In the genomic region with DNA sequence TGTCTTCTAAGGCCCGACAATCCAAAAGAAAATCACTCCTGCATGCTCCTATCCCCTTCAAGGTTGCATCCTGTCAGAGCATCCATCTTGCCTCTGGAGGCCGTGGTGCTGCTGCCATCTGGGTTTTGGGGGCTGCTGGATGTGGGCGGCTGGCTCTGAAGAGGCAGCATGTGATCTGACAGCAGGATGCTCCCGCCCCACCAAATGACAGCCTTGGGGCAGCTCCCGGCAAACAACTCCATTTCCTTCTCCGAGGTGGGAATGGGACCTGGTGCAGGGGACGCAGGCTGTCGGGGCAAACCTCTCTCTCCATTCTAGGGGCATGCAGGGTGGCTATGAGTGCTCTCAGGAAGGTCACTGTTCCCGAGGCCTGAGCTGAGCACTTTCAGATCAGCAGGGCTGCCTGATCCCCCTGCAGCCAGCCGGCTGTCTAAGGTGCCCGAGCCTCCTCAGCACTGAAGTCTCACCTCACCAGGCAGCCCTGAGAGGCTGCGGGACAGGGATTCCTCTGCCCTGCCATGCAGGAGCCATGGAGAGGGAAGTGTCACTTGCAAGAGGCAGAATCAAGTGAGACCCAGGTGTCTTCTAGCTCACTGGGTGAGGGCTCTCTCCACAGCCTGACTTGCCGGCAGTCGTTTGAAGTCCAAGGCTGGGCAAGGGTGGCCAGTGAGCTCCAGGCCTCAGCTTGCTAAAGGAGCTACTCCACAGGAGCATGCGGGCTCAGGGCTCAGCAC, we compare ENCODE assay signal across 1 cellular context.
TF ChIP-seq lines count a peak whose summit lies in the region.

No MANE protein-coding gene starts in this region.

TF ChIP-seq in SK-N-SH, 30 proteins besides CTCF, POLR2A, EP300 and RAD21:
- TF ChIP-seq RXRA (IDR thresholded peaks at IDR 0.05; ENCODE audit: borderline replicate concordance, low read depth) (no peak), NFIC (IDR thresholded peaks at IDR 0.05; ENCODE audit: borderline replicate concordance) (no peak), JUND (IDR thresholded peaks at IDR 0.05) (no peak), POLR2AphosphoS5 (IDR thresholded peaks at IDR 0.05; ENCODE audit: low read depth, low read length) (no peak), SIN3A (IDR thresholded peaks at IDR 0.05; ENCODE audit: borderline replicate concordance, low read depth, low read length) (no peak), ELF1 (IDR thresholded peaks at IDR 0.05) (no peak), TEAD4 (IDR thresholded peaks at IDR 0.05; ENCODE audit: borderline replicate concordance, insufficient read depth) (no peak), FOXM1 (IDR thresholded peaks at IDR 0.05; ENCODE audit: low read depth) (no peak), FOSL2 (IDR thresholded peaks at IDR 0.05; ENCODE audit: borderline replicate concordance, low read depth) (no peak), GATA2 (CRISPR knock-in tag; IDR thresholded peaks at IDR 0.05) (no peak), CHD2 (IDR thresholded peaks at IDR 0.05; ENCODE audit: low read length, partially characterized antibody) (no peak), TAF1 (IDR thresholded peaks at IDR 0.05; ENCODE audit: borderline replicate concordance, low read depth, low read length) (no peak), SMC3 (IDR thresholded peaks at IDR 0.05; ENCODE audit: low read depth, low read length) (no peak), EZH2phosphoT487 (IDR thresholded peaks at IDR 0.05; ENCODE audit: borderline replicate concordance, low read depth) (no peak), YY1 (IDR thresholded peaks at IDR 0.05; ENCODE audit: low read depth) (no peak)
- TF ChIP-seq, protein P1, sequence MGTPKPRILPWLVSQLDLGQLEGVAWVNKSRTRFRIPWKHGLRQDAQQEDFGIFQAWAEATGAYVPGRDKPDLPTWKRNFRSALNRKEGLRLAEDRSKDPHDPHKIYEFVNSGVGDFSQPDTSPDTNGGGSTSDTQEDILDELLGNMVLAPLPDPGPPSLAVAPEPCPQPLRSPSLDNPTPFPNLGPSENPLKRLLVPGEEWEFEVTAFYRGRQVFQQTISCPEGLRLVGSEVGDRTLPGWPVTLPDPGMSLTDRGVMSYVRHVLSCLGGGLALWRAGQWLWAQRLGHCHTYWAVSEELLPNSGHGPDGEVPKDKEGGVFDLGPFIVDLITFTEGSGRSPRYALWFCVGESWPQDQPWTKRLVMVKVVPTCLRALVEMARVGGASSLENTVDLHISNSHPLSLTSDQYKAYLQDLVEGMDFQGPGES (IDR thresholded peaks at IDR 0.05; ENCODE audit: low read depth, low read length): no peak
- TF ChIP-seq, protein P2, sequence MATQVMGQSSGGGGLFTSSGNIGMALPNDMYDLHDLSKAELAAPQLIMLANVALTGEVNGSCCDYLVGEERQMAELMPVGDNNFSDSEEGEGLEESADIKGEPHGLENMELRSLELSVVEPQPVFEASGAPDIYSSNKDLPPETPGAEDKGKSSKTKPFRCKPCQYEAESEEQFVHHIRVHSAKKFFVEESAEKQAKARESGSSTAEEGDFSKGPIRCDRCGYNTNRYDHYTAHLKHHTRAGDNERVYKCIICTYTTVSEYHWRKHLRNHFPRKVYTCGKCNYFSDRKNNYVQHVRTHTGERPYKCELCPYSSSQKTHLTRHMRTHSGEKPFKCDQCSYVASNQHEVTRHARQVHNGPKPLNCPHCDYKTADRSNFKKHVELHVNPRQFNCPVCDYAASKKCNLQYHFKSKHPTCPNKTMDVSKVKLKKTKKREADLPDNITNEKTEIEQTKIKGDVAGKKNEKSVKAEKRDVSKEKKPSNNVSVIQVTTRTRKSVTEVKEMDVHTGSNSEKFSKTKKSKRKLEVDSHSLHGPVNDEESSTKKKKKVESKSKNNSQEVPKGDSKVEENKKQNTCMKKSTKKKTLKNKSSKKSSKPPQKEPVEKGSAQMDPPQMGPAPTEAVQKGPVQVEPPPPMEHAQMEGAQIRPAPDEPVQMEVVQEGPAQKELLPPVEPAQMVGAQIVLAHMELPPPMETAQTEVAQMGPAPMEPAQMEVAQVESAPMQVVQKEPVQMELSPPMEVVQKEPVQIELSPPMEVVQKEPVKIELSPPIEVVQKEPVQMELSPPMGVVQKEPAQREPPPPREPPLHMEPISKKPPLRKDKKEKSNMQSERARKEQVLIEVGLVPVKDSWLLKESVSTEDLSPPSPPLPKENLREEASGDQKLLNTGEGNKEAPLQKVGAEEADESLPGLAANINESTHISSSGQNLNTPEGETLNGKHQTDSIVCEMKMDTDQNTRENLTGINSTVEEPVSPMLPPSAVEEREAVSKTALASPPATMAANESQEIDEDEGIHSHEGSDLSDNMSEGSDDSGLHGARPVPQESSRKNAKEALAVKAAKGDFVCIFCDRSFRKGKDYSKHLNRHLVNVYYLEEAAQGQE (IDR thresholded peaks at IDR 0.05; ENCODE audit: low read depth, low read length): no peak
